ENCODE assay signal across 20 cellular contexts in the genomic region with DNA sequence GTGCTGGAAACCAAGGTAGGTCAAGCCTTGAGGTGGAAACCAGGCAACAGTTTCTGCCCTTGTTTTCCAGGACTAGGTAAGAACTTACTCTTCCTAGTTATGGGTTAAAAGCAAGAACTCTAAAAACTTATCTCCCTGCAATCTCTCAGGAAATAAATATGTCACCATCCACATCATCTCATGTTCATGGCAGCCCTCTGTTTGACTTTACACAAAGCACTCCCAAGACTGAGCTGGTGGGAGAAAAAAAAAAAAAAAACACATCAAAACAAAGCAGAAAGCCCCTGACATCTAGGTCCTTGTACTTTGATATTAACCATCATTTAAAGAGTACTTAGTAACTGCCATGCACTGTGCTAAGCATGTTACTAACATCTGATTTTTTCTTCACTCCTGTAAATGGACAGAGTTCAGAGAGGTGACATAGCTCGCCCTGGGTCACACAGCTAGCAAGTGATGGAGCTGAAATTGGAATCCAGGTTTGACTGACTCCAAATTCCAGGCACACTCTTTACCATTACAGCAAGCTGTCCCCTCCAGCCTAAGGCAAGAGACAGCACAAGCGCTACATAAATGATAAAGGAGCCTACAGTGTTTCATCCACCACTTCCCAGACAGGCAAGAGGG.
DNase-seq lines count a peak whose midpoint lies in the region; ATAC-seq and TF ChIP-seq lines count a peak whose summit lies in the region.
"Had no signal": no experiment of that assay in that cellular context is flagged by ENCODE, and none has a peak within 500 bp of the region (broad histone marks: within the 10 kb centered on the region; RNA-seq: fewer than 3 reads in every experiment).

No MANE protein-coding gene starts in this region.

- no peak for ATAC-seq in HG03139 (IDR thresholded peaks at IDR 0.05; ENCODE audit: unreplicated experiment)
- ATAC-seq: stimulated activated memory B cell treated with anti-CD40 and anti-IgM and Interleukin-4, amounts not matched to agents 10 μg/mL and 1 μg/mL and 100 μg/mL, for 72 hours had no signal

- no peaks in the 10 kb centered on the region for H3K27me3 Mint-ChIP-seq in progenitor cell of endocrine pancreas
- H3K27me3 Mint-ChIP-seq: activated naive CD8-positive, alpha-beta T cell treated with anti-CD3 and anti-CD28 coated beads for 36 hours; stimulated activated memory B cell treated with anti-CD40 and anti-IgM and Interleukin-4, amounts not matched to agents 10 μg/mL and 1 μg/mL and 100 μg/mL, for 72 hours had no signal

- DNase-seq in DMS53 (lab: John Stamatoyannopoulos, UW) (peak; percentile 65), NCI-H748 (lab: John Stamatoyannopoulos, UW; ENCODE audit: unreplicated experiment) (peak; percentile 42), fibroblast of pulmonary artery (ENCODE audit: low read depth) (peak; percentile 13), progenitor cell of endocrine pancreas (ENCODE audit: low spot score, unreplicated experiment) (no peak), kidney tubule cell (ENCODE audit: low spot score) (no peak), NCI-H187 treated with DMSO at 0.1 percent for 48 hours (lab: John Stamatoyannopoulos, UW) (no peak), middle frontal gyrus (ENCODE audit: extremely low spot score, low spot score) (no peak)
- DNase-seq: activated CD4-positive, CD25-positive, alpha-beta regulatory T cell treated with anti-CD3 and anti-CD28 coated beads, Interleukin-2, amount 50 U/mL, for 72 hours; activated CD8-positive, alpha-beta memory T cell treated with anti-CD3 and anti-CD28 coated beads for 24 hours; activated naive CD8-positive, alpha-beta T cell treated with anti-CD3 and anti-CD28 coated beads for 36 hours; brain microvascular endothelial cell; EL; H7; IMR-90; MV-4-11; NCI-H82; T1000 had no signal

- no peaks in the 10 kb centered on the region for H3K9me3 Mint-ChIP-seq in progenitor cell of endocrine pancreas (ENCODE audit: low read depth)
- H3K9me3 Mint-ChIP-seq: activated naive CD8-positive, alpha-beta T cell treated with anti-CD3 and anti-CD28 coated beads for 36 hours; dendritic cell treated with granulocyte-macrophage colony-stimulating factor and Interleukin-4, amounts not matched to agents 40 ng/mL and 50 ng/mL, for 4 days; stimulated activated memory B cell treated with anti-CD40 and anti-IgM and Interleukin-4, amounts not matched to agents 10 μg/mL and 1 μg/mL and 100 μg/mL, for 72 hours had no signal

- peak overlapping the region; percentile 93 for H3K27ac Mint-ChIP-seq in progenitor cell of endocrine pancreas
- H3K27ac Mint-ChIP-seq: activated naive CD8-positive, alpha-beta T cell treated with anti-CD3 and anti-CD28 coated beads for 36 hours; dendritic cell treated with granulocyte-macrophage colony-stimulating factor and Interleukin-4, amounts not matched to agents 40 ng/mL and 50 ng/mL, for 4 days; stimulated activated memory B cell treated with anti-CD40 and anti-IgM and Interleukin-4, amounts not matched to agents 10 μg/mL and 1 μg/mL and 100 μg/mL, for 72 hours had no signal

- peak overlapping the region; percentile 25 for H3K4me3 Mint-ChIP-seq in progenitor cell of endocrine pancreas (ENCODE audit: low read depth)
- H3K4me3 Mint-ChIP-seq: activated naive CD8-positive, alpha-beta T cell treated with anti-CD3 and anti-CD28 coated beads for 36 hours; dendritic cell treated with granulocyte-macrophage colony-stimulating factor and Interleukin-4, amounts not matched to agents 40 ng/mL and 50 ng/mL, for 4 days; stimulated activated memory B cell treated with anti-CD40 and anti-IgM and Interleukin-4, amounts not matched to agents 10 μg/mL and 1 μg/mL and 100 μg/mL, for 72 hours had no signal

- H3K4me1 Mint-ChIP-seq in progenitor cell of endocrine pancreas (ENCODE audit: low read depth), result peaks cover 50% of the 10 kb centered on the region
- H3K4me1 Mint-ChIP-seq: activated naive CD8-positive, alpha-beta T cell treated with anti-CD3 and anti-CD28 coated beads for 36 hours had no signal

- TF ChIP-seq CTCF in fibroblast of pulmonary artery (IDR thresholded peaks at IDR 0.05; ENCODE audit: low read length, missing control alignments), result no peak
- no peak for TF ChIP-seq CTCF in progenitor cell of endocrine pancreas (IDR thresholded peaks at IDR 0.05; ENCODE audit: unreplicated experiment)

- H3K36me3 Mint-ChIP-seq in progenitor cell of endocrine pancreas (ENCODE audit: insufficient read depth), result no peaks in the 10 kb centered on the region
- H3K36me3 Mint-ChIP-seq: activated naive CD8-positive, alpha-beta T cell treated with anti-CD3 and anti-CD28 coated beads for 36 hours; stimulated activated memory B cell treated with anti-CD40 and anti-IgM and Interleukin-4, amounts not matched to agents 10 μg/mL and 1 μg/mL and 100 μg/mL, for 72 hours had no signal

- no peak overlapping the region for H3K4me3 ChIP-seq in fibroblast of pulmonary artery (replicated peaks; ENCODE audit: low read depth, low read length)

Comparison
In these comparisons a context has a peak if more than half of its experiments do, and no peak if none do; other contexts are left out.
1. DNase-seq: peak in DMS53 (single experiment), NCI-H748 (single experiment) and fibroblast of pulmonary artery (single experiment); none in progenitor cell of endocrine pancreas (single experiment), kidney tubule cell (single experiment), NCI-H187 treated with DMSO at 0.1 percent for 48 hours (single experiment) and middle frontal gyrus (single experiment).